ENCODE assay signal across 2 cellular contexts in the genomic region with DNA sequence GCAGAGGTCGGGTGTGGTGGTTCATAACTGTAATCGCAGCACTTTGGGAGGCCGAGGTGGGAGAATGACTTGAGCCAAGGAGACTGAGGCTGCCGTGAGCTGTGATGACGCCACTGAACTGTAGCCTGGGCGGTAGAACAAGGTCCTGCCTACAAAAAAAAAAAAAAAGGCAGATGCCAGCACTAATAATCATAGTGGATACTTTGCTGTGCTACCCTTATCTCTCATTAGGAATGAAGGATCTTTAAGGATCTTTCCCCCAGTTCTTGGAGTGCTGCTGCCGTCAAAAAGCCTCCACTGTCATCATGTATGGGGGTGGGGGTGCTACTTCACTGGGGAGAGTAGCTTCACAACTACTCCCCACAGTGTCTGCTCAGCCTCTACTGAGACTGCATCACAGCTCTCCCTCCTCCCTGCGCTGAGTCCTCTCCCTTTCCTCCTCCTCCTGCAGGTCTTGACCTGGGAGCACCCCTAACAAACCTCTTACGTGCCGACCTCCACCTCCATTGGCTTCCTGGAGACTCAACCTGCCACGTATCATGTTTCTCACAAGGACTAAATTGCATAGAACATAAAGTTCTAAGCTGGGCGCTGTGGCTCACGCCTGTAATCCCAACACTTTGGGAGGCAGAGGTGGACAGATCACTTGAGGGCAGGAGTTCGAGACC.
TF ChIP-seq lines count a peak whose summit lies in the region.

No MANE protein-coding gene starts in this region.

TF ChIP-seq in HEK293, 187 proteins besides CTCF, POLR2A, EP300 and RAD21 (continues in another document):
- TF ChIP-seq, protein P1, sequence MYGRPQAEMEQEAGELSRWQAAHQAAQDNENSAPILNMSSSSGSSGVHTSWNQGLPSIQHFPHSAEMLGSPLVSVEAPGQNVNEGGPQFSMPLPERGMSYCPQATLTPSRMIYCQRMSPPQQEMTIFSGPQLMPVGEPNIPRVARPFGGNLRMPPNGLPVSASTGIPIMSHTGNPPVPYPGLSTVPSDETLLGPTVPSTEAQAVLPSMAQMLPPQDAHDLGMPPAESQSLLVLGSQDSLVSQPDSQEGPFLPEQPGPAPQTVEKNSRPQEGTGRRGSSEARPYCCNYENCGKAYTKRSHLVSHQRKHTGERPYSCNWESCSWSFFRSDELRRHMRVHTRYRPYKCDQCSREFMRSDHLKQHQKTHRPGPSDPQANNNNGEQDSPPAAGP (tag by site-specific recombination; IDR thresholded peaks at IDR 0.05), result peak; percentile 52
- TF ChIP-seq ZBTB20 (tag by site-specific recombination; IDR thresholded peaks at IDR 0.05) (peak; percentile 4; the same call in 1 of the 2 replicates), GLI2 (tag by site-specific recombination; IDR thresholded peaks at IDR 0.05; ENCODE audit: borderline replicate concordance, low read depth) (no peak), FEZF1 (tag by site-specific recombination; IDR thresholded peaks at IDR 0.05) (peak; percentile 18; the same call in 1 of the 2 replicates), SP3 (tag by site-specific recombination; IDR thresholded peaks at IDR 0.05) (0 out of 2 replicates have a peak, but pooled peaks have one; percentile 21), SP7 (tag by site-specific recombination; IDR thresholded peaks at IDR 0.05) (peak; percentile 90), ZBTB8A (tag by site-specific recombination; IDR thresholded peaks at IDR 0.05) (peak; percentile 59), ZNF768 (tag by site-specific recombination; IDR thresholded peaks at IDR 0.05) (no peak), ZNF837 (tag by site-specific recombination; IDR thresholded peaks at IDR 0.05) (no peak), ZNF138 (tag by site-specific recombination; IDR thresholded peaks at IDR 0.05; ENCODE audit: borderline replicate concordance) (no peak), HOXA7 (CRISPR knock-in tag; IDR thresholded peaks at IDR 0.05; ENCODE audit: borderline replicate concordance) (no peak), WT1 (tag by site-specific recombination; IDR thresholded peaks at IDR 0.05) (peak; percentile 76), OSR2 (tag by site-specific recombination; IDR thresholded peaks at IDR 0.05) (peak; percentile 50), ZNF394 (tag by site-specific recombination; IDR thresholded peaks at IDR 0.05; ENCODE audit: borderline replicate concordance) (peak; percentile 97), ZNF302 (tag by site-specific recombination; IDR thresholded peaks at IDR 0.05; ENCODE audit: low read depth) (no peak), ZBTB21 (tag by site-specific recombination; IDR thresholded peaks at IDR 0.05) (no peak), ZNF366 (tag by site-specific recombination; conservative IDR thresholded peaks at IDR 0.05) (0 out of 2 replicates have a peak, but pooled peaks have one; percentile 12), ZNF561 (tag by site-specific recombination; IDR thresholded peaks at IDR 0.05; ENCODE audit: borderline replicate concordance) (0 out of 2 replicates have a peak, but pooled peaks have one; percentile 19), ZNF629 (tag by site-specific recombination; IDR thresholded peaks at IDR 0.05) (0 out of 2 replicates have a peak, but pooled peaks have one; percentile 44), ZNF202 (tag by site-specific recombination; IDR thresholded peaks at IDR 0.05; ENCODE audit: borderline replicate concordance) (no peak)
- TF ChIP-seq, protein P2, sequence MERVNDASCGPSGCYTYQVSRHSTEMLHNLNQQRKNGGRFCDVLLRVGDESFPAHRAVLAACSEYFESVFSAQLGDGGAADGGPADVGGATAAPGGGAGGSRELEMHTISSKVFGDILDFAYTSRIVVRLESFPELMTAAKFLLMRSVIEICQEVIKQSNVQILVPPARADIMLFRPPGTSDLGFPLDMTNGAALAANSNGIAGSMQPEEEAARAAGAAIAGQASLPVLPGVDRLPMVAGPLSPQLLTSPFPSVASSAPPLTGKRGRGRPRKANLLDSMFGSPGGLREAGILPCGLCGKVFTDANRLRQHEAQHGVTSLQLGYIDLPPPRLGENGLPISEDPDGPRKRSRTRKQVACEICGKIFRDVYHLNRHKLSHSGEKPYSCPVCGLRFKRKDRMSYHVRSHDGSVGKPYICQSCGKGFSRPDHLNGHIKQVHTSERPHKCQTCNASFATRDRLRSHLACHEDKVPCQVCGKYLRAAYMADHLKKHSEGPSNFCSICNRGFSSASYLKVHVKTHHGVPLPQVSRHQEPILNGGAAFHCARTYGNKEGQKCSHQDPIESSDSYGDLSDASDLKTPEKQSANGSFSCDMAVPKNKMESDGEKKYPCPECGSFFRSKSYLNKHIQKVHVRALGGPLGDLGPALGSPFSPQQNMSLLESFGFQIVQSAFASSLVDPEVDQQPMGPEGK (tag by site-specific recombination; IDR thresholded peaks at IDR 0.05), result 0 out of 2 replicates have a peak, but pooled peaks have one; percentile 20
- TF ChIP-seq, protein P3, sequence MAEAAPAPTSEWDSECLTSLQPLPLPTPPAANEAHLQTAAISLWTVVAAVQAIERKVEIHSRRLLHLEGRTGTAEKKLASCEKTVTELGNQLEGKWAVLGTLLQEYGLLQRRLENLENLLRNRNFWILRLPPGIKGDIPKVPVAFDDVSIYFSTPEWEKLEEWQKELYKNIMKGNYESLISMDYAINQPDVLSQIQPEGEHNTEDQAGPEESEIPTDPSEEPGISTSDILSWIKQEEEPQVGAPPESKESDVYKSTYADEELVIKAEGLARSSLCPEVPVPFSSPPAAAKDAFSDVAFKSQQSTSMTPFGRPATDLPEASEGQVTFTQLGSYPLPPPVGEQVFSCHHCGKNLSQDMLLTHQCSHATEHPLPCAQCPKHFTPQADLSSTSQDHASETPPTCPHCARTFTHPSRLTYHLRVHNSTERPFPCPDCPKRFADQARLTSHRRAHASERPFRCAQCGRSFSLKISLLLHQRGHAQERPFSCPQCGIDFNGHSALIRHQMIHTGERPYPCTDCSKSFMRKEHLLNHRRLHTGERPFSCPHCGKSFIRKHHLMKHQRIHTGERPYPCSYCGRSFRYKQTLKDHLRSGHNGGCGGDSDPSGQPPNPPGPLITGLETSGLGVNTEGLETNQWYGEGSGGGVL (tag by site-specific recombination; IDR thresholded peaks at IDR 0.05), result peak; percentile 54
- TF ChIP-seq, protein P4, sequence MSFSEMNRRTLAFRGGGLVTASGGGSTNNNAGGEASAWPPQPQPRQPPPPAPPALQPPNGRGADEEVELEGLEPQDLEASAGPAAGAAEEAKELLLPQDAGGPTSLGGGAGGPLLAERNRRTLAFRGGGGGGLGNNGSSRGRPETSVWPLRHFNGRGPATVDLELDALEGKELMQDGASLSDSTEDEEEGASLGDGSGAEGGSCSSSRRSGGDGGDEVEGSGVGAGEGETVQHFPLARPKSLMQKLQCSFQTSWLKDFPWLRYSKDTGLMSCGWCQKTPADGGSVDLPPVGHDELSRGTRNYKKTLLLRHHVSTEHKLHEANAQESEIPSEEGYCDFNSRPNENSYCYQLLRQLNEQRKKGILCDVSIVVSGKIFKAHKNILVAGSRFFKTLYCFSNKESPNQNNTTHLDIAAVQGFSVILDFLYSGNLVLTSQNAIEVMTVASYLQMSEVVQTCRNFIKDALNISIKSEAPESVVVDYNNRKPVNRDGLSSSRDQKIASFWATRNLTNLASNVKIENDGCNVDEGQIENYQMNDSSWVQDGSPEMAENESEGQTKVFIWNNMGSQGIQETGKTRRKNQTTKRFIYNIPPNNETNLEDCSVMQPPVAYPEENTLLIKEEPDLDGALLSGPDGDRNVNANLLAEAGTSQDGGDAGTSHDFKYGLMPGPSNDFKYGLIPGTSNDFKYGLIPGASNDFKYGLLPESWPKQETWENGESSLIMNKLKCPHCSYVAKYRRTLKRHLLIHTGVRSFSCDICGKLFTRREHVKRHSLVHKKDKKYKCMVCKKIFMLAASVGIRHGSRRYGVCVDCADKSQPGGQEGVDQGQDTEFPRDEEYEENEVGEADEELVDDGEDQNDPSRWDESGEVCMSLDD (tag by site-specific recombination; IDR thresholded peaks at IDR 0.05), result peak; percentile 51; the same call in 1 of the 2 replicates

TF ChIP-seq in H1, 55 proteins besides CTCF, POLR2A, EP300 and RAD21:
- TF ChIP-seq CBX5 (IDR thresholded peaks at IDR 0.05; ENCODE audit: low read depth, low read length) (no peak), TAF7 (optimal IDR thresholded peaks at IDR 0.05; ENCODE audit: borderline replicate concordance, low read depth, low read length) (no peak), NANOG (IDR thresholded peaks at IDR 0.05; ENCODE audit: insufficient read depth, low read depth, low read length, poor library complexity, severe bottlenecking) (no peak), CREB1 (IDR thresholded peaks at IDR 0.05) (no peak)
